8 cellular contexts compared by ENCODE assay signal in genomic region chr19:58304255-58304654, GRCh38. TPM values are rescaled to one million over a fixed set of nuclear protein-coding genes. Genes with fewer than 3 reads are reported as not detected.
A peak's percentile ranks its signal among the peaks of the same experiment; 100 is the strongest.
DNase-seq lines count a peak whose midpoint lies in the region; ATAC-seq lines count a peak whose summit lies in the region.

No MANE protein-coding gene starts in this region.

- peaks cover 0 to 3% of the 10 kb centered on the region in 2 donors for H3K9me3 Mint-ChIP-seq in activated T-cell treated with anti-CD3 and anti-CD28 coated beads, Interleukin-2, amount 50 U/mL, for 72 hours
- H3K9me3 Mint-ChIP-seq in activated T-helper 17 cell treated with anti-CD3 and anti-CD28 coated beads, Interleukin-2, amount 50 U/mL, for 72 hours, result no peaks in the 10 kb centered on the region

- H3K9me3 ChIP-seq in iPS-20b (ENCODE audit: insufficient read depth, low read depth, low read length), result no peaks in the 10 kb centered on the region

- peak overlapping the region; percentile 91 to 98 for H3K4me3 Mint-ChIP-seq in activated T-cell treated with anti-CD3 and anti-CD28 coated beads, Interleukin-2, amount 50 U/mL, for 72 hours
- peak overlapping the region; percentile 91 for H3K4me3 Mint-ChIP-seq in activated T-helper 17 cell treated with anti-CD3 and anti-CD28 coated beads, Interleukin-2, amount 50 U/mL, for 72 hours

- H3K27ac Mint-ChIP-seq in activated T-cell treated with anti-CD3 and anti-CD28 coated beads, Interleukin-2, amount 50 U/mL, for 72 hours, result peak overlapping the region; percentile 85
- peak overlapping the region; percentile 96 for H3K27ac Mint-ChIP-seq in activated T-helper 17 cell treated with anti-CD3 and anti-CD28 coated beads, Interleukin-2, amount 50 U/mL, for 72 hours

- no peak overlapping the region for H3K27ac ChIP-seq in iPS-20b (ENCODE audit: low read length)
- H3K27ac ChIP-seq in temporal lobe (ENCODE audit: low read depth, low read length), result peak overlapping the region; percentile 71

- peaks cover 49% of the 10 kb centered on the region for H3K4me1 Mint-ChIP-seq in activated T-cell treated with anti-CD3 and anti-CD28 coated beads, Interleukin-2, amount 50 U/mL, for 72 hours (ENCODE audit: low read depth)
- peaks cover 17% of the 10 kb centered on the region for H3K4me1 Mint-ChIP-seq in activated T-helper 17 cell treated with anti-CD3 and anti-CD28 coated beads, Interleukin-2, amount 50 U/mL, for 72 hours

- H3K9ac ChIP-seq in iPS-20b (ENCODE audit: low read depth, low read length), result no peak overlapping the region; the same call in 1 of the 2 replicates

- H3K36me3 ChIP-seq in iPS-20b (ENCODE audit: insufficient read depth, low read depth, low read length), result peaks cover 62% of the 10 kb centered on the region

- H3K4me3 ChIP-seq in iPS-20b (ENCODE audit: low read length), result peak overlapping the region; percentile 90

- no peaks in the 10 kb centered on the region for H3K27me3 ChIP-seq in iPS-20b (ENCODE audit: insufficient read depth, low read length)

- DNase-seq in activated T-cell treated with anti-CD3 and anti-CD28 coated beads, Interleukin-2, amount 50 U/mL, for 72 hours, result no peak
- no peak for DNase-seq in activated T-cell treated with anti-CD3 and anti-CD28 coated beads, Interleukin-2, amount 50 U/mL, for 1 hour
- DNase-seq in HCEC 1CT, result no peak
- DNase-seq in NCI-H1930 (lab: John Stamatoyannopoulos, UW), result no peak
- DNase-seq in hypothalamus (lab: John Stamatoyannopoulos, UW), result no peak

- peaks cover 5% of the 10 kb centered on the region; the same call in 1 of the 2 replicates for H3K4me1 ChIP-seq in iPS-20b (ENCODE audit: insufficient read depth, low read length)

- no peaks in the 10 kb centered on the region for H3K27me3 Mint-ChIP-seq in activated T-cell treated with anti-CD3 and anti-CD28 coated beads, Interleukin-2, amount 50 U/mL, for 72 hours (ENCODE audit: low read depth)
- H3K27me3 Mint-ChIP-seq in activated T-helper 17 cell treated with anti-CD3 and anti-CD28 coated beads, Interleukin-2, amount 50 U/mL, for 72 hours, result no peaks in the 10 kb centered on the region

- H3K36me3 Mint-ChIP-seq in activated T-cell treated with anti-CD3 and anti-CD28 coated beads, Interleukin-2, amount 50 U/mL, for 72 hours (ENCODE audit: insufficient read depth in 2 of 2), result peaks cover 19 to 40% of the 10 kb centered on the region in 2 donors
- peaks cover 62% of the 10 kb centered on the region for H3K36me3 Mint-ChIP-seq in activated T-helper 17 cell treated with anti-CD3 and anti-CD28 coated beads, Interleukin-2, amount 50 U/mL, for 72 hours (ENCODE audit: low read depth)

- no peak for ATAC-seq in activated T-cell treated with anti-CD3 and anti-CD28 coated beads, Interleukin-2, amount 50 U/mL, for 72 hours (replicated peaks in 1 of 2)
- no peak for ATAC-seq in activated T-helper 17 cell treated with anti-CD3 and anti-CD28 coated beads, Interleukin-2, amount 50 U/mL, for 72 hours (replicated peaks)

RNA-seq across cellular contexts. Expression of gene ERVK3-1, which starts 0.9 kb away (rescaled TPM):
- 10 to 100 TPM; 70.8 to 73.5 TPM for total RNA-seq in activated T-cell treated with anti-CD3 and anti-CD28 coated beads, Interleukin-2, amount 50 U/mL, for 72 hours
- total RNA-seq in activated T-helper 17 cell treated with anti-CD3 and anti-CD28 coated beads, Interleukin-2, amount 50 U/mL, for 72 hours, result 10 to 100 TPM; 38.5 to 57.8 TPM
- total RNA-seq in temporal lobe, result 20.2 TPM

RNA-seq across cellular contexts. Expression of gene ZSCAN22, which starts 22.5 kb away (rescaled TPM):
- 1 to 10 TPM; 4.0 to 5.0 TPM for total RNA-seq in activated T-cell treated with anti-CD3 and anti-CD28 coated beads, Interleukin-2, amount 50 U/mL, for 72 hours
- total RNA-seq in activated T-helper 17 cell treated with anti-CD3 and anti-CD28 coated beads, Interleukin-2, amount 50 U/mL, for 72 hours, result 1 to 10 TPM; 4.3 to 6.1 TPM
- total RNA-seq in temporal lobe, result 2.2 TPM

RNA-seq across cellular contexts. Expression of gene ZNF8, which starts 25.5 kb away (rescaled TPM):
- total RNA-seq in activated T-cell treated with anti-CD3 and anti-CD28 coated beads, Interleukin-2, amount 50 U/mL, for 72 hours, result 1 to 10 TPM; 5.6 to 6.9 TPM
- 1 to 10 TPM; 3.7 to 4.6 TPM for total RNA-seq in activated T-helper 17 cell treated with anti-CD3 and anti-CD28 coated beads, Interleukin-2, amount 50 U/mL, for 72 hours
- 17.9 TPM for total RNA-seq in temporal lobe

RNA-seq across cellular contexts. Expression of gene A1BG, which starts 49.0 kb away (rescaled TPM):
- total RNA-seq in activated T-cell treated with anti-CD3 and anti-CD28 coated beads, Interleukin-2, amount 50 U/mL, for 72 hours, result 10 to 100 TPM; 25.4 to 33.2 TPM
- total RNA-seq in activated T-helper 17 cell treated with anti-CD3 and anti-CD28 coated beads, Interleukin-2, amount 50 U/mL, for 72 hours, result 10 to 100 TPM; 12.4 to 15.4 TPM
- 1.5 TPM for total RNA-seq in temporal lobe

RNA-seq across cellular contexts. Expression of gene ZNF497, which starts 58.3 kb away (rescaled TPM):
- total RNA-seq in activated T-cell treated with anti-CD3 and anti-CD28 coated beads, Interleukin-2, amount 50 U/mL, for 72 hours, result 1 to 10 TPM; 1.5 to 2.4 TPM
- 1 to 10 TPM; 1.7 to 1.8 TPM for total RNA-seq in activated T-helper 17 cell treated with anti-CD3 and anti-CD28 coated beads, Interleukin-2, amount 50 U/mL, for 72 hours
- 3.2 TPM for total RNA-seq in temporal lobe
